In the genomic region with DNA sequence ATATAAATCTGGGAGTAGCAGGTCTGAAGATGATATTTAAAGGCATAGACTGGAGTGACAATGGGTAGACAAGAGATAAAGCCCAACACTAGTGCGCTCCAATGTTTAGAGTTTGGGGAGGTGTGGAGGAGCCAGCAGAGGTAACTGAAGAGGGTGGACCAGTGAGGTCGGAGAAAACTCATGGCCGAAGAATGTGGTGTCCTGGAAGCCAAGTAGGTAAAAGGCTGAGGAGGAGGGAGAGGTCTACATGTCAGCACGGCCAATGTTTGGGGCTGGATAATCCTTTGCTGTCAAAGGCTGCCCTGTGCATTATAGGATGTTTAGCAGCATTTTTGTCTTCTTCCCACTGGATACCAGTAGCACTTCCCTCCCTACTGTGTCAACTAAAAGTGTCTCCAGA, we compare ENCODE assay signal across 17 cellular contexts.
"Had no signal": no experiment of that assay in that cellular context is flagged by ENCODE, and none has a peak within 500 bp of the region (broad histone marks: within the 10 kb centered on the region; RNA-seq: fewer than 3 reads in every experiment).

No MANE protein-coding gene starts in this region.

- H3K27me3 ChIP-seq: cardiac muscle cell, hepatocyte had no signal

- H3K4me2 ChIP-seq: hepatocyte had no signal

- H3K36me3 ChIP-seq: cardiac muscle cell, prostate gland, spleen had no signal

- FAIRE-seq: colon, endothelial cell of umbilical vein had no signal

- H2AFZ ChIP-seq: hepatocyte had no signal

- H3K4me3 ChIP-seq: cardiac muscle cell, hepatocyte, prostate gland, spleen had no signal

- H3K27ac ChIP-seq: cardiac muscle cell, hepatocyte, prostate gland, spleen had no signal

- H3K79me2 ChIP-seq: hepatocyte had no signal

- H3K4me1 ChIP-seq: prostate gland had no signal

- ATAC-seq: activated CD8-positive, alpha-beta T cell treated with anti-CD3 and anti-CD28 coated beads for 36 hours; natural killer cell treated with Interleukin-12 subunit alpha and Interleukin-12 subunit beta and Interleukin-15 and Interleukin-18, amount 100 ng/mL, for 72 hours; stimulated activated memory B cell treated with anti-CD40 and anti-IgM and Interleukin-4, amounts not matched to agents 10 μg/mL and 1 μg/mL and 100 μg/mL, for 72 hours; T-cell had no signal

- H3K9me3 ChIP-seq: prostate gland, spleen had no signal

- DNase-seq: activated CD4-positive, alpha-beta T cell treated with anti-CD3 and anti-CD28 coated beads for 4 hours; activated CD8-positive, alpha-beta memory T cell treated with anti-CD3 and anti-CD28 coated beads, Interleukin-2, amount 50 U/mL, for 48 hours; activated CD8-positive, alpha-beta T cell treated with anti-CD3 and anti-CD28 coated beads for 36 hours; activated naive CD4-positive, alpha-beta T cell; aorta; effector CD4-positive, alpha-beta T cell; nucleus accumbens; spleen; stimulated activated CD4-positive, alpha-beta T cell treated with anti-CD3 and anti-CD28 coated beads, Interleukin-1b, Interleukin-23, amount 100 ng/mL, for 48 hours; T-cell had no signal
